16 cellular contexts compared by ENCODE assay signal in genomic region chr9:126125577-126125976, GRCh38.
DNase-seq lines count a peak whose midpoint lies in the region; ATAC-seq and TF ChIP-seq lines count a peak whose summit lies in the region.
"Had no signal": no experiment of that assay in that cellular context is flagged by ENCODE, and none has a peak within 500 bp of the region (broad histone marks: within the 10 kb centered on the region; RNA-seq: fewer than 3 reads in every experiment).

No MANE protein-coding gene starts in this region.

- intact Hi-C loops in left cardiac atrium (cut with DNase I): no loop called here
- intact Hi-C loops in Right ventricle myocardium inferior (cut with DNase I): no loop called here
- intact Hi-C loops in esophagus muscularis mucosa (cut with DNase I): no loop called here

- no peak for TF ChIP-seq POLR2A in esophagus muscularis mucosa (IDR thresholded peaks at IDR 0.05; ENCODE audit: low read depth)

- no peak for TF ChIP-seq EP300 in esophagus muscularis mucosa (IDR thresholded peaks at IDR 0.05)

- no peak for DNase-seq in left cardiac atrium
- no peak for DNase-seq in Right ventricle myocardium inferior (ENCODE audit: missing footprints)
- peak; percentile 50 for DNase-seq in esophagus muscularis mucosa (ENCODE audit: extremely low spot score)
- peak; percentile 34 for DNase-seq in myocyte (ENCODE audit: low read depth)
- no peak for DNase-seq in NCI-H526 (lab: John Stamatoyannopoulos, UW)
- DNase-seq in globus pallidus (ENCODE audit: low spot score): no peak
- no peak for DNase-seq in NCI-H1930 (lab: John Stamatoyannopoulos, UW)
- DNase-seq: EL, hypothalamus, NCI-H187 treated with DMSO at 0.1 percent for 48 hours, NCI-H446 treated with DMSO at 0.1 percent for 48 hours, SJCRH30, WERI-Rb-1 had no signal

- 28% methylated on average over 6 of the region's 6 CpGs for WGBS in esophagus muscularis mucosa

- H3K27ac ChIP-seq in esophagus muscularis mucosa (replicated peaks in 1 of 4): peak overlapping the region; percentile 5 to 57 (median 46)
- H3K27ac ChIP-seq: SJCRH30, WERI-Rb-1 had no signal

- peaks cover 9 to 35% (median 27%) of the 10 kb centered on the region in 4 donors for H3K4me1 ChIP-seq in esophagus muscularis mucosa
- H3K4me1 ChIP-seq: SJCRH30 had no signal

- no peak for TF ChIP-seq CTCF in esophagus muscularis mucosa (IDR thresholded peaks at IDR 0.05)

- no peaks in the 10 kb centered on the region for H3K36me3 ChIP-seq in esophagus muscularis mucosa
- H3K36me3 ChIP-seq: SJCRH30, WERI-Rb-1 had no signal

- H3K27me3 ChIP-seq in esophagus muscularis mucosa: peaks cover 0 to 3% (median 0%) of the 10 kb centered on the region in 4 donors
- H3K27me3 ChIP-seq: SJCRH30 had no signal

- ATAC-seq in left cardiac atrium: peak; percentile 30 to 50
- no peak for ATAC-seq in Right ventricle myocardium inferior
- ATAC-seq in HG02588 (IDR thresholded peaks at IDR 0.05; ENCODE audit: unreplicated experiment): no peak
- ATAC-seq: activated naive CD4-positive, alpha-beta T cell treated with anti-CD3 and anti-CD28 coated beads, Interleukin-2, amount 50 U/mL, for 72 hours; K562 had no signal

- no peaks in the 10 kb centered on the region for H3K9me3 ChIP-seq in esophagus muscularis mucosa
- H3K9me3 ChIP-seq: SJCRH30 had no signal

- peak overlapping the region; percentile 10 to 33 (median 32) for H3K4me3 ChIP-seq in esophagus muscularis mucosa
- H3K4me3 ChIP-seq: K562, SJCRH30 had no signal

Comparison
In these comparisons a context has a peak if more than half of its experiments do, and no peak if none do; other contexts are left out.
1. ATAC-seq: peak in left cardiac atrium (2 of 2); none in Right ventricle myocardium inferior (single experiment) and HG02588 (single experiment).
2. DNase-seq: peak in esophagus muscularis mucosa (single experiment) and myocyte (single experiment); none in left cardiac atrium (single experiment), Right ventricle myocardium inferior (single experiment), NCI-H526 (0 of 2), globus pallidus (single experiment) and NCI-H1930 (0 of 2).